ENCODE assay signal across 21 cellular contexts in the genomic region with DNA sequence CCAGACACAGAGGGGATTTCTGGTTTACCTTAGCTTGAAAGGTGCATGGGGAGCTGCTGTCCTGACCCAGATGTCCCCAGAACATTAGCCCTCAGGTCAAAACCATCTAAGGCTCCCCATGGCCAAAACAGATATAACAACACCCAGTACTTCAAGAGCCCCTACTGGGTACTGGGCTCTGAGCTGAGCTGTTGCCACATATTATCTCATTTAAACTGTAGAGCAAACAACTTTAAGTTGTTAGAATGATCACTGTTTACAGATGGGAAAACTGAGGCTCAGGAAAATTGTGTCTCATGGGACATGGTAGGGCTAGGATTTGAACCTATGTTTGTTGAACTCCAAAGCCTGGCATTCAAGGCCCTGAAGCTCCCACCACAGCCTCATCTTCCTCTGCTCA. TPM values are rescaled to one million over a fixed set of nuclear protein-coding genes. Genes with fewer than 3 reads are reported as not detected.
DNase-seq lines count a peak whose midpoint lies in the region; FAIRE-seq and TF ChIP-seq lines count a peak whose summit lies in the region.
"Had no signal": no experiment of that assay in that cellular context is flagged by ENCODE, and none has a peak within 500 bp of the region (broad histone marks: within the 10 kb centered on the region; RNA-seq: fewer than 3 reads in every experiment).

No MANE protein-coding gene starts in this region.

- in situ Hi-C loops in ACHN (cut with HindIII; ENCODE audit: low pct_ligation_motif_present, low pct_unique_long_range_greater_than_20kb, low sequenced_read_pairs) = no loop called here

- no peak overlapping the region for H3K4me2 ChIP-seq in endothelial cell of umbilical vein (ENCODE audit: insufficient read depth, low read length)
- no peak overlapping the region for H3K4me2 ChIP-seq in trophoblast cell (ENCODE audit: low read length)
- H3K4me2 ChIP-seq: GM23338 had no signal

- intact Hi-C loops in endothelial cell of umbilical vein (cut with micrococcal nuclease) = no loop called here
- intact Hi-C loops in posterior cingulate gyrus (cut with DNase I) = no loop called here

- H2BK5ac ChIP-seq in trophoblast cell (ENCODE audit: low read depth, low read length, poor library complexity) = no peak overlapping the region

- H3K9me3 Mint-ChIP-seq in brain = peaks cover 0 to 4% (median 0%) of the 10 kb centered on the region in 5 experiments
- H3K9me3 Mint-ChIP-seq: CD4-positive, alpha-beta T cell; GM23338; HFFc6 had no signal

- no peak overlapping the region for H3K23ac ChIP-seq in trophoblast cell (ENCODE audit: low read length)

- H3K27me3 Mint-ChIP-seq in brain = no peaks in the 10 kb centered on the region
- H3K27me3 Mint-ChIP-seq: CD4-positive, alpha-beta T cell had no signal

- H2BK12ac ChIP-seq in trophoblast cell (ENCODE audit: low read length) = no peak overlapping the region

- H3K27ac Mint-ChIP-seq in brain = peak overlapping the region in 4 of 5 experiments; percentile 75 to 97 (median 86)
- H3K27ac Mint-ChIP-seq: CD4-positive, alpha-beta T cell; GM23338; HFFc6 had no signal

- H3K4ac ChIP-seq in trophoblast cell (ENCODE audit: low read depth, low read length) = no peak overlapping the region

- DNase-seq in endothelial cell of umbilical vein (ENCODE audit: low read depth, low spot score) = no peak
- DNase-seq in trophoblast cell = no peak
- DNase-seq in DMS79 treated with DMSO at 0.1 percent for 48 hours (lab: John Stamatoyannopoulos, UW) = no peak
- no peak for DNase-seq in posterior cingulate gyrus
- no peak for DNase-seq in ACHN
- DNase-seq: AML-193; Caco-2; CD4-positive, alpha-beta T cell; GDM1; HCEC 1CT; HFFc6; IMR-90 had no signal

- POLR2A ChIA-PET in endothelial cell of umbilical vein (lab: Charles Lee) = no interaction called here

- no peaks in the 10 kb centered on the region for H3K27me3 ChIP-seq in endothelial cell of umbilical vein (ENCODE audit: control insufficient read depth in 2 of 2, insufficient read depth in 2 of 2, low read length in 2 of 2)
- H3K27me3 ChIP-seq in trophoblast cell (ENCODE audit: insufficient read depth, low read length) = no peaks in the 10 kb centered on the region

- H3K36me3 Mint-ChIP-seq in brain = peaks cover 2% of the 10 kb centered on the region

- peak; percentile 4 for FAIRE-seq in endothelial cell of umbilical vein (lab: Jason Lieb, UNC)
- FAIRE-seq: A204.1, D721Med, GM12892, GM18507, H54, HTR-8/SVneo had no signal

- no peaks in the 10 kb centered on the region for H4K20me1 ChIP-seq in endothelial cell of umbilical vein (replicated peaks; ENCODE audit: control insufficient read depth, extremely low read depth, insufficient read depth, low read length)

- peaks cover 5% of the 10 kb centered on the region for H3K79me1 ChIP-seq in trophoblast cell (ENCODE audit: low read length)

- H3K79me2 ChIP-seq in endothelial cell of umbilical vein (ENCODE audit: control insufficient read depth, insufficient read depth, low read length) = no peaks in the 10 kb centered on the region
- H3K79me2 ChIP-seq in trophoblast cell (ENCODE audit: control insufficient read depth, insufficient read depth, low read length, poor library complexity) = no peaks in the 10 kb centered on the region

- H4K91ac ChIP-seq in trophoblast cell (ENCODE audit: low read depth, low read length) = no peak overlapping the region

- H3K27ac ChIP-seq in endothelial cell of umbilical vein (ENCODE audit: insufficient read depth, low read depth, low read length) (no peak overlapping the region), trophoblast cell (ENCODE audit: low read depth, low read length) (no peak overlapping the region)
- H3K27ac ChIP-seq: C4-2B had no signal

- no peak for TF ChIP-seq POLR2A in endothelial cell of umbilical vein (IDR thresholded peaks at IDR 0.05; ENCODE audit: low read depth, low read length)

- H3K9ac ChIP-seq in endothelial cell of umbilical vein (replicated peaks; ENCODE audit: extremely low read depth, insufficient read depth, low read length) = no peak overlapping the region
- no peak overlapping the region for H3K9ac ChIP-seq in trophoblast cell (ENCODE audit: low read length)

- H4K12ac ChIP-seq in trophoblast cell (ENCODE audit: low read depth, low read length) = no peak overlapping the region

- H3K4me3 ChIP-seq in endothelial cell of umbilical vein (replicated peaks in 1 of 3; ENCODE audit: insufficient read depth in 1 of 3, low read depth in 1 of 3, low read length in 3 of 3) (no peak overlapping the region), trophoblast cell (ENCODE audit: low read depth, low read length) (no peak overlapping the region)
- H3K4me3 ChIP-seq: GM23338 had no signal

- H3K14ac ChIP-seq in trophoblast cell (ENCODE audit: low read length) = no peak overlapping the region

- H3K9me3 ChIP-seq in endothelial cell of umbilical vein (replicated peaks; ENCODE audit: control insufficient read depth, insufficient read depth, low read length) (no peaks in the 10 kb centered on the region), trophoblast cell (ENCODE audit: insufficient read depth, low read depth, low read length) (no peaks in the 10 kb centered on the region)
- H3K9me3 ChIP-seq: Caco-2 had no signal

- H3K18ac ChIP-seq in trophoblast cell (ENCODE audit: low read length) = peak overlapping the region; percentile 1

- peaks cover 32% of the 10 kb centered on the region for H3K4me1 ChIP-seq in endothelial cell of umbilical vein (ENCODE audit: control insufficient read depth, extremely low read depth, insufficient read depth, low read length)
- H3K4me1 ChIP-seq in trophoblast cell (ENCODE audit: control insufficient read depth in 1 of 2, insufficient read depth in 2 of 2, low read length in 2 of 2) = peaks cover 27 to 40% of the 10 kb centered on the region in 2 experiments
- H3K4me1 ChIP-seq: Caco-2 had no signal

- CTCF ChIA-PET in endothelial cell of umbilical vein (lab: Charles Lee) = interaction anchor here (1.2 to 1.3 kb wide), 2 partner anchors 10 to 102 kb away, joined by 3 read pairs; no protein-coding TSS in a partner anchor

- no peak overlapping the region for H2AK5ac ChIP-seq in trophoblast cell (ENCODE audit: low read length)

- no peak overlapping the region for H2BK120ac ChIP-seq in trophoblast cell (ENCODE audit: insufficient read depth, low read length, poor library complexity)

- H2AFZ ChIP-seq in endothelial cell of umbilical vein (ENCODE audit: low read depth, low read length) (no peak overlapping the region), trophoblast cell (ENCODE audit: insufficient read depth, low read length, poor library complexity) (no peak overlapping the region)
- H2AFZ ChIP-seq: GM23338 had no signal

- H3K4me1 Mint-ChIP-seq in brain = peaks cover 91% of the 10 kb centered on the region

- H3K36me3 ChIP-seq in endothelial cell of umbilical vein (ENCODE audit: control insufficient read depth in 2 of 2, extremely low read depth in 1 of 2, insufficient read depth in 2 of 2, low read length in 2 of 2) (peaks cover 0 to 5% of the 10 kb centered on the region in 2 experiments), trophoblast cell (ENCODE audit: control insufficient read depth in 1 of 2, insufficient read depth in 2 of 2, low read length in 2 of 2) (peaks cover 49 to 58% of the 10 kb centered on the region in 2 experiments)

- no peak overlapping the region for H4K8ac ChIP-seq in trophoblast cell (ENCODE audit: low read depth, low read length)

- TF ChIP-seq CTCF in brain (conservative IDR thresholded peaks at IDR 0.05) (no peak), endothelial cell of umbilical vein (IDR thresholded peaks at IDR 0.05; ENCODE audit: extremely low read depth in 1 of 2, insufficient read depth in 1 of 2, low read depth in 1 of 2, low read length in 2 of 2) (no peak)

- H3K4me3 Mint-ChIP-seq in brain = no peak overlapping the region
- H3K4me3 Mint-ChIP-seq: CD4-positive, alpha-beta T cell; GM23338; HFFc6 had no signal

- dilution Hi-C loops in endothelial cell of umbilical vein (cut with MboI; ENCODE audit: extremely low pct_ligation_motif_present, low sequenced_read_pairs) = no loop called here

- H3K9me1 ChIP-seq in endothelial cell of umbilical vein (replicated peaks; ENCODE audit: control insufficient read depth, extremely low read depth, insufficient read depth, low read length) = no peaks in the 10 kb centered on the region

- no TSS peak for BruUV-seq in endothelial cell of umbilical vein (replicated peaks; lab: Mats Ljungman, UMichigan)

TF ChIP-seq in endothelial cell of umbilical vein, 7 proteins besides CTCF, POLR2A, EP300 and RAD21:
- no peak for TF ChIP-seq MYC (IDR thresholded peaks at IDR 0.05; ENCODE audit: low read depth, low read length)
- TF ChIP-seq GATA2 (IDR thresholded peaks at IDR 0.05; ENCODE audit: insufficient read depth, insufficient read length, low read depth, low read length) = no peak
- TF ChIP-seq POLR2AphosphoS5 (IDR thresholded peaks at IDR 0.05; ENCODE audit: insufficient read depth, low read depth, low read length) = no peak

RNA-seq across cellular contexts. Expression of gene SLC25A51, which starts 20.6 kb away (rescaled TPM):
- polyA plus RNA-seq in brain (ENCODE audit: insufficient read depth, low read depth, low replicate concordance) = 11.5 TPM
- total RNA-seq in endothelial cell of umbilical vein = 36.2 and 38.3 TPM in 2 replicates
- polyA plus RNA-seq in endothelial cell of umbilical vein = 14.8 and 15.4 TPM in 2 replicates
- 17.0 and 17.2 TPM in 2 replicates for polyA plus RNA-seq in endothelial cell of umbilical vein (2011; cell fraction: cytosol; rRNA removed)
- polyA plus RNA-seq in endothelial cell of umbilical vein (2011; cell fraction: nucleus; rRNA removed) = 13.2 and 17.7 TPM in 2 replicates
- 14.1 and 21.7 TPM in 2 replicates for polyA plus RNA-seq in endothelial cell of umbilical vein (2012)
- 62.4 and 62.5 TPM in 2 replicates for polyA minus RNA-seq in endothelial cell of umbilical vein
- 19.7 TPM for polyA minus RNA-seq in endothelial cell of umbilical vein (2011; cell fraction: cytosol; rRNA and poly(A)+ RNA removed)
- 23.3 and 28.9 TPM in 2 replicates for polyA minus RNA-seq in endothelial cell of umbilical vein (2011; cell fraction: nucleus; rRNA and poly(A)+ RNA removed)
- 12.2 and 12.4 TPM in 2 replicates for polyA plus RNA-seq in trophoblast cell (2013)
